Comparison of ENCODE assay signal across 9 cellular contexts in the genomic region with DNA sequence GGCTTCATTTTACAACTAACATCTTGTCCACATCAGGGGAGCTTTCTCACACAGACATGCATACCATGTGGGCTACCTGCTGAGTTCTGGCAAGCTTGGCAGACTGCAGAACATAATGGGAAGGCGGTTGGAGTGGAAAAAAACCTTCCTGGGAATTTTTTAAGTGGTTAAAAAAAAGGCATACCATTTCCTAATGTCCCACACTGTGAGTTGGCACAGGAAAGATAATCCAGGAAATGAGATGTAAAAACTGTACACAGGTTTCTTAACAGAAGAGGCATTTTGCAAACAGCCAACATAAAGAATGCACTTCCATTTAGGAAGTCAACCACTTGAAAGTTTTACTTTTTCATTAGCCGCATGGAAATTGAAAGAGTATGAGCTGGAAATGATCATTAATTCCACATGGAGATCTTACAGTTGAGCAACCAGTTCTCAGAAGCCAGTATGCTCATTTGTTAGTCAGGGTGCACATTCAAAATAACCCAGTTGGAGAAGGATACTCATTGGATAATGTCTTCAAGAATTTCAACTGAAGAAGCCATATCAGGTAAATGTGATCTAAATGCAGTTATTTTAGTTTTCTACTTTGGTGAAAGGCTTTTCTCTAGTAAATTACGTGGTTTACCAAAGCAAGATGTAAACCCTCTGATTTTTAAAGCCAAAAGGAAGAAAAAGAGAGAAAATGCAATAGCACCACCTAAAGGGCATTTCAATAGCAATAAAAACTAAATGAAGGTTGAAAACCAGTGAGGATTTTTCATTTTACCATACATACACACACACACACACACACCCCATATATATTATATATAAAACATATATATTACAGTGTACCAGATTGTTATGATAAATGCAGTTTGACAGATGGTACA.
DNase-seq lines count a peak whose midpoint lies in the region; ATAC-seq, FAIRE-seq and TF ChIP-seq lines count a peak whose summit lies in the region.
"Had no signal": no experiment of that assay in that cellular context is flagged by ENCODE, and none has a peak within 500 bp of the region (broad histone marks: within the 10 kb centered on the region; RNA-seq: fewer than 3 reads in every experiment).

No MANE protein-coding gene starts in this region.

- no peaks in the 10 kb centered on the region for H3K9me3 ChIP-seq in iPS-20b (ENCODE audit: insufficient read depth, low read depth, low read length)

- FAIRE-seq in RCC 7860 (lab: Jason Lieb, UNC): peak; percentile 43
- FAIRE-seq in GM12891 (lab: Jason Lieb, UNC): no peak

- DNase-seq in COR-L47 (lab: John Stamatoyannopoulos, UW) (peak; percentile 11), HCEC 1CT (peak; percentile 12), RCC 7860 (ENCODE audit: low spot score) (no peak), DMS114 treated with DMSO at 0.1 percent for 48 hours (lab: John Stamatoyannopoulos, UW; ENCODE audit: unreplicated experiment) (no peak), GM12891 (ENCODE audit: insufficient read length, low spot score) (no peak)
- DNase-seq in stimulated activated naive CD4-positive, alpha-beta T cell (lab: John Stamatoyannopoulos, UW): no peak
- DNase-seq: stimulated activated CD4-positive, alpha-beta T cell treated with anti-CD3 and anti-CD28 coated beads, Interleukin-15, amount 100 ng/mL, for 24 hours had no signal

- no peak for TF ChIP-seq POLR2A in GM12891 (IDR thresholded peaks at IDR 0.05; ENCODE audit: low read depth, low read length)

- no peaks in the 10 kb centered on the region for H3K36me3 ChIP-seq in iPS-20b (ENCODE audit: insufficient read depth, low read depth, low read length)

- no peak for ATAC-seq in HG03442 (IDR thresholded peaks at IDR 0.05; ENCODE audit: unreplicated experiment)

- H3K4me3 ChIP-seq in iPS-20b (ENCODE audit: low read length): no peak overlapping the region

- H3K27me3 ChIP-seq in iPS-20b (ENCODE audit: insufficient read depth, low read length): no peaks in the 10 kb centered on the region

- H3K27ac ChIP-seq in iPS-20b (ENCODE audit: low read length): no peak overlapping the region

- peaks cover 14% of the 10 kb centered on the region; the same call in 1 of the 2 replicates for H3K4me1 ChIP-seq in iPS-20b (ENCODE audit: insufficient read depth, low read length)

- peak overlapping the region; percentile 5; the same call in 1 of the 2 replicates for H3K9ac ChIP-seq in iPS-20b (ENCODE audit: low read depth, low read length)

TF ChIP-seq in GM12891, 5 proteins besides CTCF, POLR2A, EP300 and RAD21:
- TF ChIP-seq PAX5 (IDR thresholded peaks at IDR 0.05; ENCODE audit: insufficient read depth, low read length, severe bottlenecking): no peak
- TF ChIP-seq SPI1 (IDR thresholded peaks at IDR 0.05; ENCODE audit: low read depth, low read length): no peak
- no peak for TF ChIP-seq POLR2AphosphoS5 (IDR thresholded peaks at IDR 0.05; ENCODE audit: low read depth, low read length)
- TF ChIP-seq TAF1 (IDR thresholded peaks at IDR 0.05; ENCODE audit: low read depth, low read length): no peak
- no peak for TF ChIP-seq POU2F2 (IDR thresholded peaks at IDR 0.05; ENCODE audit: low read depth, low read length)

Comparison
In these comparisons a context has a peak if more than half of its experiments do, and no peak if none do; other contexts are left out.
1. DNase-seq: peak in COR-L47 (single experiment) and HCEC 1CT (single experiment); none in RCC 7860 (single experiment), DMS114 treated with DMSO at 0.1 percent for 48 hours (single experiment), stimulated activated naive CD4-positive, alpha-beta T cell (0 of 6) and GM12891 (single experiment).